Comparison of ENCODE assay signal across 9 cellular contexts in genomic region chr1:36352141-36352909, GRCh38. TPM values are rescaled to one million over a fixed set of nuclear protein-coding genes. Genes with fewer than 3 reads are reported as not detected.
A peak's percentile ranks its signal among the peaks of the same experiment; 100 is the strongest.
DNase-seq lines count a peak whose midpoint lies in the region; ATAC-seq and TF ChIP-seq lines count a peak whose summit lies in the region.
"Had no signal": no experiment of that assay in that cellular context is flagged by ENCODE, and none has a peak within 500 bp of the region (broad histone marks: within the 10 kb centered on the region; RNA-seq: fewer than 3 reads in every experiment).

No MANE protein-coding gene starts in this region.

- H3K4me1 ChIP-seq in PC-3 (ENCODE audit: insufficient read depth, low read length): peaks cover 49% of the 10 kb centered on the region
- H3K4me1 ChIP-seq in ectodermal cell (ENCODE audit: control insufficient read depth, insufficient read depth, low read length): peaks cover 21% of the 10 kb centered on the region

- no peak for ATAC-seq in PC-3
- no peak for ATAC-seq in GM21528 (IDR thresholded peaks at IDR 0.05; ENCODE audit: low FRiP score, unreplicated experiment)

- H3K27me3 ChIP-seq in BJ (ENCODE audit: control insufficient read depth, insufficient read depth, low read length): no peaks in the 10 kb centered on the region
- H3K27me3 ChIP-seq in PC-3 (ENCODE audit: low read length): no peaks in the 10 kb centered on the region
- no peaks in the 10 kb centered on the region for H3K27me3 ChIP-seq in ectodermal cell (ENCODE audit: control insufficient read depth, insufficient read depth, low read length, poor library complexity, severe bottlenecking)

- H3K9me3 ChIP-seq in PC-3 (ENCODE audit: low read length): no peaks in the 10 kb centered on the region
- H3K9me3 ChIP-seq in ectodermal cell (ENCODE audit: control insufficient read depth, low read length): no peaks in the 10 kb centered on the region

- H3K4me2 ChIP-seq in PC-3 (ENCODE audit: low read length): peak overlapping the region; percentile 70

- BruUV-seq in PC-3 (replicated peaks; lab: Mats Ljungman, UMichigan): no TSS peak

- no peak overlapping the region for H3K4me3 Mint-ChIP-seq in neural crest cell

- no peak overlapping the region for H3K4me3 ChIP-seq in BJ (ENCODE audit: low read depth, low read length)
- no peak overlapping the region for H3K4me3 ChIP-seq in PC-3 (ENCODE audit: low read length)
- H3K4me3 ChIP-seq in ectodermal cell (ENCODE audit: insufficient read depth, low read depth, low read length): no peak overlapping the region

- DNase-seq in BJ (ENCODE audit: low read depth) (no peak), PC-3 (peak; percentile 35), neural crest cell (ENCODE audit: low read depth, low spot score) (no peak), Ammon's horn (ENCODE audit: low spot score) (no peak), NK-92 (lab: John Stamatoyannopoulos, UW; ENCODE audit: unreplicated experiment) (no peak), occipital lobe (lab: John Stamatoyannopoulos, UW) (no peak)
- DNase-seq: activated CD4-positive, alpha-beta T cell treated with anti-CD3 and anti-CD28 coated beads, Interleukin-2, amount 50 U/mL, for 4 hours had no signal

- CTCF ChIA-PET in BJ (lab: Yijun Ruan, JAX) (interaction anchor here (0.8 to 6.7 kb wide), 9 partner anchors 10 to 72 kb away, joined by 3 to 50 read pairs (median 4); no protein-coding TSS in a partner anchor), PC-3 (lab: Charles Lee) (interaction anchor here (2.3 kb wide), 1 partner anchor 52 kb away, joined by 11 read pairs; no protein-coding TSS in a partner anchor)

- H3K79me2 ChIP-seq in PC-3 (ENCODE audit: low read length): no peaks in the 10 kb centered on the region

- no peaks in the 10 kb centered on the region for H3K9me2 ChIP-seq in PC-3 (replicated peaks; ENCODE audit: low read length)

- H3K27me3 Mint-ChIP-seq in neural crest cell (ENCODE audit: low read depth): no peaks in the 10 kb centered on the region

- H3K27ac ChIP-seq in PC-3 (ENCODE audit: low read length) (peak overlapping the region; percentile 92), ectodermal cell (ENCODE audit: insufficient read depth, low read depth, low read length, poor library complexity, severe bottlenecking) (peak overlapping the region; percentile 67)

- intact Hi-C loops in PC-3 (cut with micrococcal nuclease): no loop called here

- no peaks in the 10 kb centered on the region for H3F3A ChIP-seq in PC-3 (ENCODE audit: low read length, unreplicated experiment)

- H3K36me3 ChIP-seq in BJ (ENCODE audit: control insufficient read depth, insufficient read depth, low read length): peaks cover 31% of the 10 kb centered on the region
- peaks cover 17% of the 10 kb centered on the region for H3K36me3 ChIP-seq in PC-3 (ENCODE audit: low read depth, low read length)
- H3K36me3 ChIP-seq in ectodermal cell (ENCODE audit: control insufficient read depth, insufficient read depth, low read length): peaks cover 22% of the 10 kb centered on the region

- peak overlapping the region; percentile 83 for H3K27ac Mint-ChIP-seq in neural crest cell (ENCODE audit: unreplicated experiment)

- H2AFZ ChIP-seq in PC-3 (ENCODE audit: low read length): no peak overlapping the region

- no peaks in the 10 kb centered on the region for H3K9me3 Mint-ChIP-seq in neural crest cell

- TF ChIP-seq CTCF in BJ (IDR thresholded peaks at IDR 0.05; ENCODE audit: insufficient read depth, low read depth, low read length) (peak; percentile 33), PC-3 (conservative IDR thresholded peaks at IDR 0.05; ENCODE audit: low read depth, low read length) (peak; percentile 40; the same call in 1 of the 2 replicates), neural crest cell (conservative IDR thresholded peaks at IDR 0.05) (no peak)

- no peaks in the 10 kb centered on the region for H4K20me1 ChIP-seq in PC-3 (ENCODE audit: low read length)

- H3K9ac ChIP-seq in PC-3 (ENCODE audit: low read length): peak overlapping the region; percentile 67

- peaks cover 27% of the 10 kb centered on the region for H3K4me1 Mint-ChIP-seq in neural crest cell

- H3K36me3 Mint-ChIP-seq in neural crest cell (ENCODE audit: low read depth): peaks cover 2% of the 10 kb centered on the region

- 93 to 94% methylated on average over 13 of the region's 13 CpGs for WGBS in ectodermal cell, 2 experiments

- POLR2A ChIA-PET in BJ (lab: Charles Lee) (interaction anchor here (0.6 kb wide), 2 partner anchors 7 to 8 kb away, joined by 3 read pairs; no protein-coding TSS in a partner anchor), PC-3 (lab: Charles Lee; ENCODE audit: unreplicated experiment) (interaction anchor here (0.6 kb wide), 2 partner anchors 32 to 88 kb away, joined by 3 to 4 read pairs; no protein-coding TSS in a partner anchor)

RNA-seq across cellular contexts. Expression of gene EVA1B, which starts 28.9 kb away (rescaled TPM):
- 101 and 133 TPM in 2 replicates for polyA plus RNA-seq in BJ (2011; rRNA removed)
- 18.2 and 21.1 TPM in 2 replicates for polyA minus RNA-seq in BJ (2011; rRNA and poly(A)+ RNA removed)
- total RNA-seq in PC-3 (2014; rRNA removed) (89.1 and 104 TPM in 2 replicates), neural crest cell (24.8 and 28.5 TPM in 2 replicates), occipital lobe (4.5 TPM)
- polyA plus RNA-seq in ectodermal cell (2013, experiment 1 of 4): 5.7 TPM
- polyA plus RNA-seq in ectodermal cell (2013, experiment 2 of 4): 4.8 TPM
- polyA plus RNA-seq in ectodermal cell (2013, experiment 3 of 4): 12.3 TPM
- 12.4 TPM for polyA plus RNA-seq in ectodermal cell (2013, experiment 4 of 4)

RNA-seq across cellular contexts. Expression of gene STK40, which starts 33.4 kb away (rescaled TPM):
- 19.5 and 29.5 TPM in 2 replicates for polyA plus RNA-seq in BJ (2011; rRNA removed)
- 15.2 and 17.5 TPM in 2 replicates for polyA minus RNA-seq in BJ (2011; rRNA and poly(A)+ RNA removed)
- 14.4 and 15.9 TPM in 2 replicates for total RNA-seq in PC-3 (2014; rRNA removed)
- 30.9 TPM for polyA plus RNA-seq in ectodermal cell (2013, experiment 1 of 4)
- 29.5 TPM for polyA plus RNA-seq in ectodermal cell (2013, experiment 2 of 4)
- 23.0 TPM for polyA plus RNA-seq in ectodermal cell (2013, experiment 3 of 4)
- 25.0 TPM for polyA plus RNA-seq in ectodermal cell (2013, experiment 4 of 4)
- total RNA-seq in neural crest cell: 77.5 and 80.1 TPM in 2 replicates
- total RNA-seq in occipital lobe: 13.1 TPM

RNA-seq across cellular contexts. Expression of gene LSM10, which starts 45.4 kb away (rescaled TPM):
- 64.0 and 86.5 TPM in 2 replicates for polyA plus RNA-seq in BJ (2011; rRNA removed)
- 15.7 and 30.7 TPM in 2 replicates for polyA minus RNA-seq in BJ (2011; rRNA and poly(A)+ RNA removed)
- total RNA-seq in PC-3 (2014; rRNA removed) (19.2 and 35.2 TPM in 2 replicates), neural crest cell (48.1 and 48.4 TPM in 2 replicates), occipital lobe (3.1 TPM)
- 39.6 TPM for polyA plus RNA-seq in ectodermal cell (2013, experiment 1 of 4)
- 36.9 TPM for polyA plus RNA-seq in ectodermal cell (2013, experiment 2 of 4)
- polyA plus RNA-seq in ectodermal cell (2013, experiment 3 of 4): 33.6 TPM
- polyA plus RNA-seq in ectodermal cell (2013, experiment 4 of 4): 33.9 TPM

RNA-seq across cellular contexts. Expression of gene SH3D21, which starts 46.2 kb away (rescaled TPM):
- 3.2 and 3.3 TPM in 2 replicates for polyA plus RNA-seq in BJ (2011; rRNA removed)
- polyA minus RNA-seq in BJ (2011; rRNA and poly(A)+ RNA removed): 2.3 and 4.5 TPM in 2 replicates
- total RNA-seq in PC-3 (2014; rRNA removed) (11.3 and 16.4 TPM in 2 replicates), neural crest cell (5.4 and 5.9 TPM in 2 replicates), occipital lobe (3.0 TPM)
- polyA plus RNA-seq in ectodermal cell (2013, experiment 1 of 4): 15.1 TPM
- 12.9 TPM for polyA plus RNA-seq in ectodermal cell (2013, experiment 2 of 4)
- polyA plus RNA-seq in ectodermal cell (2013, experiment 3 of 4): 12.1 TPM
- polyA plus RNA-seq in ectodermal cell (2013, experiment 4 of 4): 12.7 TPM
